In the genomic region with DNA sequence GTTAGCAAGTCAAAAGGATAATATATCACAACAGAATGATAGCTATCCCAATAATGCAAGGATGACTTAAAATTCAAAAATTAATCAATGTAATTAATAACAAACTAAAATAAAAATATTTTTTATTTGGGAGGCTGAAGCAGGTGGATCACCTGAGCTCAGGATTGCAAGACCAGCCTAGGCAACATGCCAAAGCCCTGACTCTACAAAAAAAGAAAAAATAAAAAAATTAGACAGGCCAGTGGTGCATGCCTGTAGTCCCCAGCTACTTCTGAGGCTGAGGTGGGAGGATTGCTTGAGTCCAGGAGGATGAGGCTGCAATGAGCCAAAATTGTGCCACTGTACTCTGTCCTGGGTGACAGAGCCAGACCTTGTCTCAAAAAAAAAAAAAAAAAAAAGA, we compare ENCODE assay signal across 7 cellular contexts.
"Had no signal": no experiment of that assay in that cellular context is flagged by ENCODE, and none has a peak within 500 bp of the region (broad histone marks: within the 10 kb centered on the region; RNA-seq: fewer than 3 reads in every experiment).

No MANE protein-coding gene starts in this region.

- ATAC-seq: GM23338, HepG2 had no signal

- H3K27ac ChIP-seq: HL-60 had no signal

- H3K4me3 ChIP-seq: GM23338 had no signal

- H3K4me2 ChIP-seq: GM23338 had no signal

- DNase-seq: H9, HCEC 1CT, HFFc6, KBM-7 had no signal

- H2AFZ ChIP-seq: GM23338 had no signal
